1 cellular context compared by ENCODE assay signal in genomic region chr17:43010667-43011308, GRCh38.
TF ChIP-seq lines count a peak whose summit lies in the region.

No MANE protein-coding gene starts in this region.

TF ChIP-seq in K562, 482 proteins besides CTCF, POLR2A, EP300 and RAD21 (continued from another document and continues in another):
- TF ChIP-seq, protein P1, sequence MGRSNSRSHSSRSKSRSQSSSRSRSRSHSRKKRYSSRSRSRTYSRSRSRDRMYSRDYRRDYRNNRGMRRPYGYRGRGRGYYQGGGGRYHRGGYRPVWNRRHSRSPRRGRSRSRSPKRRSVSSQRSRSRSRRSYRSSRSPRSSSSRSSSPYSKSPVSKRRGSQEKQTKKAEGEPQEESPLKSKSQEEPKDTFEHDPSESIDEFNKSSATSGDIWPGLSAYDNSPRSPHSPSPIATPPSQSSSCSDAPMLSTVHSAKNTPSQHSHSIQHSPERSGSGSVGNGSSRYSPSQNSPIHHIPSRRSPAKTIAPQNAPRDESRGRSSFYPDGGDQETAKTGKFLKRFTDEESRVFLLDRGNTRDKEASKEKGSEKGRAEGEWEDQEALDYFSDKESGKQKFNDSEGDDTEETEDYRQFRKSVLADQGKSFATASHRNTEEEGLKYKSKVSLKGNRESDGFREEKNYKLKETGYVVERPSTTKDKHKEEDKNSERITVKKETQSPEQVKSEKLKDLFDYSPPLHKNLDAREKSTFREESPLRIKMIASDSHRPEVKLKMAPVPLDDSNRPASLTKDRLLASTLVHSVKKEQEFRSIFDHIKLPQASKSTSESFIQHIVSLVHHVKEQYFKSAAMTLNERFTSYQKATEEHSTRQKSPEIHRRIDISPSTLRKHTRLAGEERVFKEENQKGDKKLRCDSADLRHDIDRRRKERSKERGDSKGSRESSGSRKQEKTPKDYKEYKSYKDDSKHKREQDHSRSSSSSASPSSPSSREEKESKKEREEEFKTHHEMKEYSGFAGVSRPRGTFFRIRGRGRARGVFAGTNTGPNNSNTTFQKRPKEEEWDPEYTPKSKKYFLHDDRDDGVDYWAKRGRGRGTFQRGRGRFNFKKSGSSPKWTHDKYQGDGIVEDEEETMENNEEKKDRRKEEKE (IDR thresholded peaks at IDR 0.05; ENCODE audit: borderline replicate concordance in 1 of 2, control insufficient read depth in 1 of 2, low read depth in 2 of 2, low read length in 1 of 2), result no peak
- TF ChIP-seq RBM25 (IDR thresholded peaks at IDR 0.05; ENCODE audit: low read depth, low read length, severe bottlenecking) (no peak), MBD1 (CRISPR knock-in tag; IDR thresholded peaks at IDR 0.05) (no peak), SOX6 (IDR thresholded peaks at IDR 0.05) (peak; percentile 55; the same call in 1 of the 2 replicates), NUFIP1 (IDR thresholded peaks at IDR 0.05; ENCODE audit: partially characterized antibody) (no peak), DEAF1 (CRISPR knock-in tag; IDR thresholded peaks at IDR 0.05) (no peak), NCOA1 (IDR thresholded peaks at IDR 0.05; ENCODE audit: low read depth) (no peak), ESRRA (IDR thresholded peaks at IDR 0.05; ENCODE audit: borderline replicate concordance, low read depth) (peak; percentile 64; the same call in 1 of the 2 replicates), ZFP1 (CRISPR knock-in tag; IDR thresholded peaks at IDR 0.05) (no peak), ZNF354B (CRISPR knock-in tag; IDR thresholded peaks at IDR 0.05) (no peak), ZNF586 (CRISPR knock-in tag; conservative IDR thresholded peaks at IDR 0.05) (no peak), JUN (IDR thresholded peaks at IDR 0.05; ENCODE audit: borderline replicate concordance, low read depth, low read length) (no peak), JUN (CRISPR knock-in tag; IDR thresholded peaks at IDR 0.05; ENCODE audit: borderline replicate concordance) (no peak), SP1 (CRISPR knock-in tag; IDR thresholded peaks at IDR 0.05) (no peak), SMARCA5 (IDR thresholded peaks at IDR 0.05) (no peak), ZNF780A (CRISPR knock-in tag; IDR thresholded peaks at IDR 0.05) (no peak), MAFK (IDR thresholded peaks at IDR 0.05; ENCODE audit: low read length) (no peak), ETS2 (tag; IDR thresholded peaks at IDR 0.05; ENCODE audit: borderline replicate concordance, poor library complexity, severe bottlenecking) (no peak), EGR1 (conservative IDR thresholded peaks at IDR 0.05) (no peak), ZZZ3 (IDR thresholded peaks at IDR 0.05) (no peak), FOXO4 (CRISPR knock-in tag; IDR thresholded peaks at IDR 0.05) (no peak), ZBTB26 (CRISPR knock-in tag; IDR thresholded peaks at IDR 0.05) (no peak), KDM2B (CRISPR knock-in tag; IDR thresholded peaks at IDR 0.05) (no peak), MAFG (tag; conservative IDR thresholded peaks at IDR 0.05) (no peak), IRF2 (CRISPR knock-in tag; IDR thresholded peaks at IDR 0.05) (no peak), PKNOX1 (IDR thresholded peaks at IDR 0.05) (peak; percentile 40; the same call in 1 of the 2 replicates), ARNT (IDR thresholded peaks at IDR 0.05) (no peak), MLLT1 (IDR thresholded peaks at IDR 0.05) (no peak), TBL1XR1 (IDR thresholded peaks at IDR 0.05; ENCODE audit: low read length in 2 of 2) (no peak), FUS (optimal IDR thresholded peaks at IDR 0.05; ENCODE audit: low read depth, low read length) (no peak), FOXA1 (IDR thresholded peaks at IDR 0.05; ENCODE audit: borderline replicate concordance) (no peak), REST (CRISPR knock-in tag; IDR thresholded peaks at IDR 0.05; ENCODE audit: low read depth) (no peak), CCAR2 (IDR thresholded peaks at IDR 0.05; ENCODE audit: low read depth, low read length) (no peak)
- TF ChIP-seq, protein P2, sequence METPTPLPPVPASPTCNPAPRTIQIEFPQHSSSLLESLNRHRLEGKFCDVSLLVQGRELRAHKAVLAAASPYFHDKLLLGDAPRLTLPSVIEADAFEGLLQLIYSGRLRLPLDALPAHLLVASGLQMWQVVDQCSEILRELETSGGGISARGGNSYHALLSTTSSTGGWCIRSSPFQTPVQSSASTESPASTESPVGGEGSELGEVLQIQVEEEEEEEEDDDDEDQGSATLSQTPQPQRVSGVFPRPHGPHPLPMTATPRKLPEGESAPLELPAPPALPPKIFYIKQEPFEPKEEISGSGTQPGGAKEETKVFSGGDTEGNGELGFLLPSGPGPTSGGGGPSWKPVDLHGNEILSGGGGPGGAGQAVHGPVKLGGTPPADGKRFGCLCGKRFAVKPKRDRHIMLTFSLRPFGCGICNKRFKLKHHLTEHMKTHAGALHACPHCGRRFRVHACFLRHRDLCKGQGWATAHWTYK (CRISPR knock-in tag; IDR thresholded peaks at IDR 0.05), result no peak
- TF ChIP-seq, protein P3, sequence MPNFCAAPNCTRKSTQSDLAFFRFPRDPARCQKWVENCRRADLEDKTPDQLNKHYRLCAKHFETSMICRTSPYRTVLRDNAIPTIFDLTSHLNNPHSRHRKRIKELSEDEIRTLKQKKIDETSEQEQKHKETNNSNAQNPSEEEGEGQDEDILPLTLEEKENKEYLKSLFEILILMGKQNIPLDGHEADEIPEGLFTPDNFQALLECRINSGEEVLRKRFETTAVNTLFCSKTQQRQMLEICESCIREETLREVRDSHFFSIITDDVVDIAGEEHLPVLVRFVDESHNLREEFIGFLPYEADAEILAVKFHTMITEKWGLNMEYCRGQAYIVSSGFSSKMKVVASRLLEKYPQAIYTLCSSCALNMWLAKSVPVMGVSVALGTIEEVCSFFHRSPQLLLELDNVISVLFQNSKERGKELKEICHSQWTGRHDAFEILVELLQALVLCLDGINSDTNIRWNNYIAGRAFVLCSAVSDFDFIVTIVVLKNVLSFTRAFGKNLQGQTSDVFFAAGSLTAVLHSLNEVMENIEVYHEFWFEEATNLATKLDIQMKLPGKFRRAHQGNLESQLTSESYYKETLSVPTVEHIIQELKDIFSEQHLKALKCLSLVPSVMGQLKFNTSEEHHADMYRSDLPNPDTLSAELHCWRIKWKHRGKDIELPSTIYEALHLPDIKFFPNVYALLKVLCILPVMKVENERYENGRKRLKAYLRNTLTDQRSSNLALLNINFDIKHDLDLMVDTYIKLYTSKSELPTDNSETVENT (CRISPR knock-in tag; IDR thresholded peaks at IDR 0.05), result no peak
- TF ChIP-seq, protein P4, sequence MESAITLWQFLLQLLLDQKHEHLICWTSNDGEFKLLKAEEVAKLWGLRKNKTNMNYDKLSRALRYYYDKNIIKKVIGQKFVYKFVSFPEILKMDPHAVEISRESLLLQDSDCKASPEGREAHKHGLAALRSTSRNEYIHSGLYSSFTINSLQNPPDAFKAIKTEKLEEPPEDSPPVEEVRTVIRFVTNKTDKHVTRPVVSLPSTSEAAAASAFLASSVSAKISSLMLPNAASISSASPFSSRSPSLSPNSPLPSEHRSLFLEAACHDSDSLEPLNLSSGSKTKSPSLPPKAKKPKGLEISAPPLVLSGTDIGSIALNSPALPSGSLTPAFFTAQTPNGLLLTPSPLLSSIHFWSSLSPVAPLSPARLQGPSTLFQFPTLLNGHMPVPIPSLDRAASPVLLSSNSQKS (CRISPR knock-in tag; IDR thresholded peaks at IDR 0.05), result no peak
- TF ChIP-seq, protein P5, sequence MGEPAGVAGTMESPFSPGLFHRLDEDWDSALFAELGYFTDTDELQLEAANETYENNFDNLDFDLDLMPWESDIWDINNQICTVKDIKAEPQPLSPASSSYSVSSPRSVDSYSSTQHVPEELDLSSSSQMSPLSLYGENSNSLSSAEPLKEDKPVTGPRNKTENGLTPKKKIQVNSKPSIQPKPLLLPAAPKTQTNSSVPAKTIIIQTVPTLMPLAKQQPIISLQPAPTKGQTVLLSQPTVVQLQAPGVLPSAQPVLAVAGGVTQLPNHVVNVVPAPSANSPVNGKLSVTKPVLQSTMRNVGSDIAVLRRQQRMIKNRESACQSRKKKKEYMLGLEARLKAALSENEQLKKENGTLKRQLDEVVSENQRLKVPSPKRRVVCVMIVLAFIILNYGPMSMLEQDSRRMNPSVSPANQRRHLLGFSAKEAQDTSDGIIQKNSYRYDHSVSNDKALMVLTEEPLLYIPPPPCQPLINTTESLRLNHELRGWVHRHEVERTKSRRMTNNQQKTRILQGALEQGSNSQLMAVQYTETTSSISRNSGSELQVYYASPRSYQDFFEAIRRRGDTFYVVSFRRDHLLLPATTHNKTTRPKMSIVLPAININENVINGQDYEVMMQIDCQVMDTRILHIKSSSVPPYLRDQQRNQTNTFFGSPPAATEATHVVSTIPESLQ (CRISPR knock-in tag; IDR thresholded peaks at IDR 0.05), result no peak
